In genomic region chr1:116258668-116259419, GRCh38 we compare ENCODE assay signal across 23 cellular contexts.
"Had no signal": no experiment of that assay in that cellular context is flagged by ENCODE, and none has a peak within 500 bp of the region (broad histone marks: within the 10 kb centered on the region; RNA-seq: fewer than 3 reads in every experiment).

No MANE protein-coding gene starts in this region.

- H3K27ac ChIP-seq: brain microvascular endothelial cell, epithelial cell of prostate, foreskin keratinocyte, hepatocyte, parathyroid adenoma, suprapubic skin had no signal

- H3K36me3 Mint-ChIP-seq: activated naive CD8-positive, alpha-beta T cell treated with anti-CD3 and anti-CD28 coated beads, Interleukin-2, amount 10 ng/mL, durations not matched to agents 7 days and 5 days; mesothelial cell of epicardium; WTC11 had no signal

- H3K27me3 Mint-ChIP-seq: activated CD4-positive, alpha-beta T cell treated with anti-CD3 and anti-CD28 coated beads for 36 hours; activated T-cell treated with anti-CD3 and anti-CD28 coated beads, Interleukin-2, amount 50 U/mL, for 24 hours had no signal

- H3K4me1 ChIP-seq: foreskin keratinocyte had no signal

- H3K79me2 ChIP-seq: hepatocyte, parathyroid adenoma had no signal

- H3K4me3 Mint-ChIP-seq: activated CD4-positive, alpha-beta T cell treated with anti-CD3 and anti-CD28 coated beads for 36 hours; activated naive CD8-positive, alpha-beta T cell treated with anti-CD3 and anti-CD28 coated beads, Interleukin-2, amount 10 ng/mL, durations not matched to agents 7 days and 5 days; activated T-cell treated with anti-CD3 and anti-CD28 coated beads, Interleukin-2, amount 50 U/mL, for 24 hours; endodermal cell; mesothelial cell of epicardium; nephron; WTC11 had no signal

- H3K4me2 ChIP-seq: hepatocyte had no signal

- ATAC-seq: foreskin keratinocyte, left colon, WTC11 had no signal

- H3K27ac Mint-ChIP-seq: activated CD4-positive, alpha-beta T cell treated with anti-CD3 and anti-CD28 coated beads for 36 hours; activated naive CD8-positive, alpha-beta T cell treated with anti-CD3 and anti-CD28 coated beads, Interleukin-2, amount 10 ng/mL, durations not matched to agents 7 days and 5 days; activated T-cell treated with anti-CD3 and anti-CD28 coated beads, Interleukin-2, amount 50 U/mL, for 24 hours; endodermal cell; mesothelial cell of epicardium; nephron; WTC11 had no signal

- H3K4me3 ChIP-seq: hepatocyte, lung, suprapubic skin, transverse colon had no signal

- H3K9me3 Mint-ChIP-seq: activated naive CD8-positive, alpha-beta T cell treated with anti-CD3 and anti-CD28 coated beads, Interleukin-2, amount 10 ng/mL, durations not matched to agents 7 days and 5 days; activated T-cell treated with anti-CD3 and anti-CD28 coated beads, Interleukin-2, amount 50 U/mL, for 24 hours; endodermal cell; mesothelial cell of epicardium; nephron; WTC11 had no signal

- H2AFZ ChIP-seq: hepatocyte, parathyroid adenoma had no signal

- H3K27me3 ChIP-seq: brain microvascular endothelial cell, foreskin keratinocyte, hepatocyte, suprapubic skin, transverse colon had no signal

- H3K36me3 ChIP-seq: brain microvascular endothelial cell, suprapubic skin, transverse colon had no signal

- DNase-seq: activated CD4-positive, alpha-beta T cell treated with anti-CD3 and anti-CD28 coated beads for 36 hours; activated CD4-positive, alpha-beta T cell treated with anti-CD3 and anti-CD28 coated beads, Interleukin-2, amount 50 U/mL, for 48 hours; activated gamma-delta T cell treated with Interleukin-2 at 50 U/mL for 16 hours; activated naive CD8-positive, alpha-beta T cell treated with anti-CD3 and anti-CD28 coated beads, Interleukin-2, amount 10 ng/mL, durations not matched to agents 7 days and 5 days; activated T-cell treated with anti-CD3 and anti-CD28 coated beads, Interleukin-2, amount 50 U/mL, for 24 hours; aorta; brain microvascular endothelial cell; central memory CD4-positive, alpha-beta T cell; endodermal cell; foreskin keratinocyte; left colon; stimulated activated CD8-positive, alpha-beta memory T cell treated with anti-CD3 and anti-CD28 coated beads, Interleukin-4, amount 100 ng/mL, for 48 hours; stimulated activated naive CD4-positive, alpha-beta T cell treated with Interleukin-2 at 50 U/mL for 16 hours; SW 1271; transverse colon had no signal

- H3K9me3 ChIP-seq: suprapubic skin, transverse colon had no signal
